Comparison of ENCODE assay signal across 8 cellular contexts in the genomic region with DNA sequence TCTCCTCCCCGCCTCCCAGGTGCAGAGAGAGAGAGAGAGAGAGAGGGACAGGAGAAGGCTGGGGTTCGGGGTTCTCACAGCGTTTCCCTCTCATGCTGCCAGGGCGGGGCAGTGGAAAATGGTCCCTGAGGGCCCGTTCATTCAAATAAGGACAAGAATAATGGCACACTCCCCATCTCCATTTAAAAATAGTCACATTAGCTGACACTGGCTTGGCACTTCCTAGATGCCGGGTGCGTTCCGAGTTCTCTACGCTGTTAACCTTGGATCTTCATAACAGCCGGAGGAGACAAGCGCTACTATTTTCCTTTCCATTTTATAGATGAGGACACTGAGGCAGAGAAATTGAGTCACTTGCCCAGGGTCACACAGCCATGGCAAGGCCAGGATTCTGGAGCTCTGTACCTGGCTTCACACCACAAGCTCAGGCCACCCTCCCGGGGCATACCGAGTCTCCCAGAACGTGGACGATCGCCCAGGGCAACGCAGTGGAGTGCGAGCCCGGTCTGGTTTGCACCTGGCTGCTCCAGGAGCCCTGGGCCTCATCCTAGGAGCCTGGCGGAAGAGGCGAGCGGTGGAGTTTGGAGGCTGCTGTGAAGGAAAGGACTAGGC. TPM values are rescaled to one million over a fixed set of nuclear protein-coding genes. Genes with fewer than 3 reads are reported as not detected.
A peak's percentile ranks its signal among the peaks of the same experiment; 100 is the strongest.
DNase-seq lines count a peak whose midpoint lies in the region; ATAC-seq and TF ChIP-seq lines count a peak whose summit lies in the region.

No MANE protein-coding gene starts in this region.

- H3K36me3 ChIP-seq in GM23338 (ENCODE audit: insufficient read depth) = no peaks in the 10 kb centered on the region
- no peaks in the 10 kb centered on the region for H3K36me3 ChIP-seq in left ventricle myocardium inferior
- no peaks in the 10 kb centered on the region for H3K36me3 ChIP-seq in smooth muscle cell (ENCODE audit: low read depth)

- H3K9me3 ChIP-seq in left ventricle myocardium inferior (replicated peaks) (no peaks in the 10 kb centered on the region), smooth muscle cell (replicated peaks; ENCODE audit: low read depth) (no peaks in the 10 kb centered on the region)

- H3K9ac ChIP-seq in smooth muscle cell (ENCODE audit: low read depth) = peak overlapping the region; percentile 35

- H3K4me2 ChIP-seq in GM23338 (peak overlapping the region; percentile 99), smooth muscle cell (peak overlapping the region; percentile 99)

- H3K27me3 ChIP-seq in GM23338 (ENCODE audit: insufficient read depth) (no peaks in the 10 kb centered on the region), left ventricle myocardium inferior (ENCODE audit: low read depth) (no peaks in the 10 kb centered on the region), smooth muscle cell (ENCODE audit: low read depth) (no peaks in the 10 kb centered on the region)

- peak overlapping the region; percentile 88 for H3K27ac Mint-ChIP-seq in GM23338
- peak overlapping the region; percentile 94 for H3K27ac Mint-ChIP-seq in activated B cell treated with CpG ODN at 0.5 μM for 24 hours

- H3K4me1 ChIP-seq in GM23338 (ENCODE audit: insufficient read depth) (peaks cover 29% of the 10 kb centered on the region), left ventricle myocardium inferior (peaks cover 53% of the 10 kb centered on the region), smooth muscle cell (ENCODE audit: low read depth) (peaks cover 17% of the 10 kb centered on the region)

- ATAC-seq in GM23338 = no peak
- no peak for ATAC-seq in activated B cell treated with CpG ODN at 0.5 μM for 24 hours (ENCODE audit: low read depth)
- no peak for ATAC-seq in HG03460 (IDR thresholded peaks at IDR 0.05; ENCODE audit: unreplicated experiment)

- H4K20me1 ChIP-seq in GM23338 (replicated peaks; ENCODE audit: insufficient read depth) (peaks cover 26% of the 10 kb centered on the region), smooth muscle cell (ENCODE audit: low read depth) (peaks cover 36% of the 10 kb centered on the region)

- H3K27me3 Mint-ChIP-seq in GM23338 (ENCODE audit: insufficient read depth, low read depth, poor library complexity) (peaks cover 28% of the 10 kb centered on the region), activated B cell treated with CpG ODN at 0.5 μM for 24 hours (no peaks in the 10 kb centered on the region)

- H3K36me3 Mint-ChIP-seq in GM23338 (ENCODE audit: low read depth) = peaks cover 18% of the 10 kb centered on the region
- H3K36me3 Mint-ChIP-seq in activated B cell treated with CpG ODN at 0.5 μM for 24 hours (ENCODE audit: low read depth) = peaks cover 20% of the 10 kb centered on the region

- H3F3A ChIP-seq in GM23338 (replicated peaks; ENCODE audit: low read depth) (peaks cover 6% of the 10 kb centered on the region; the same call in 1 of the 2 replicates), smooth muscle cell (ENCODE audit: low read depth) (no peaks in the 10 kb centered on the region)

- no peaks in the 10 kb centered on the region for H3K9me2 ChIP-seq in GM23338 (ENCODE audit: insufficient read depth)

- H3K4me3 Mint-ChIP-seq in GM23338 (peak overlapping the region; percentile 98), activated B cell treated with CpG ODN at 0.5 μM for 24 hours (peak overlapping the region; percentile 94)

- H3K79me2 ChIP-seq in GM23338 (replicated peaks; ENCODE audit: insufficient read depth) = peaks cover 44% of the 10 kb centered on the region
- peaks cover 28% of the 10 kb centered on the region for H3K79me2 ChIP-seq in smooth muscle cell (ENCODE audit: low read depth)

- DNase-seq in GM23338 (ENCODE audit: low spot score) (no peak), activated B cell treated with CpG ODN at 0.5 μM for 24 hours (no peak), left ventricle myocardium inferior (no peak), smooth muscle cell (lab: John Stamatoyannopoulos, UW; ENCODE audit: unreplicated experiment) (no peak), dedifferentiated amniotic fluid mesenchymal stem cell (ENCODE audit: extremely low spot score) (no peak), globus pallidus (ENCODE audit: low spot score) (no peak), DMS153 (lab: John Stamatoyannopoulos, UW) (no peak)

- H2AFZ ChIP-seq in GM23338 = peak overlapping the region; percentile 90
- peak overlapping the region; percentile 63 for H2AFZ ChIP-seq in smooth muscle cell (ENCODE audit: low read depth)

- H3K4me1 Mint-ChIP-seq in GM23338 (peaks cover 52% of the 10 kb centered on the region), activated B cell treated with CpG ODN at 0.5 μM for 24 hours (peaks cover 61% of the 10 kb centered on the region)

- intact Hi-C loops in activated B cell treated with CpG ODN at 0.5 μM for 24 hours (cut with micrococcal nuclease) = loop anchor here (1.0 to 5.0 kb wide), 12 partner anchors 12 to 664 kb away; a partner anchor contains a TSS
- intact Hi-C loops in left ventricle myocardium inferior (cut with micrococcal nuclease) = no loop called here

- CTCF ChIA-PET in activated B cell treated with CpG ODN at 0.5 μM for 24 hours (lab: Charles Lee) = interaction anchor here (0.8 to 3.0 kb wide), 9 partner anchors 14 to 505 kb away, joined by 3 to 24 read pairs (median 6); no protein-coding TSS in a partner anchor

- H3K27ac ChIP-seq in GM23338 (ENCODE audit: low read depth) = peak overlapping the region; percentile 95
- peak overlapping the region; percentile 91 for H3K27ac ChIP-seq in left ventricle myocardium inferior (replicated peaks)
- peak overlapping the region; percentile 7 for H3K27ac ChIP-seq in smooth muscle cell (ENCODE audit: low read depth)

- POLR2A ChIA-PET in activated B cell treated with CpG ODN at 0.5 μM for 24 hours (lab: Charles Lee) = interaction anchor here (0.6 to 16.3 kb wide), 14 partner anchors 8 to 697 kb away, joined by 3 to 377 read pairs (median 5); a partner anchor contains a TSS

- no peaks in the 10 kb centered on the region for H3K9me3 Mint-ChIP-seq in GM23338
- no peaks in the 10 kb centered on the region for H3K9me3 Mint-ChIP-seq in activated B cell treated with CpG ODN at 0.5 μM for 24 hours

- 50% methylated on average over 22 of the region's 22 CpGs for WGBS in smooth muscle cell (ENCODE audit: low lambda C conversion rate)

- H3K4me3 ChIP-seq in GM23338 = peak overlapping the region; percentile 98
- H3K4me3 ChIP-seq in left ventricle myocardium inferior = peak overlapping the region; percentile 86
- H3K4me3 ChIP-seq in smooth muscle cell = peak overlapping the region; percentile 92

- no peak for TF ChIP-seq CTCF in GM23338 (conservative IDR thresholded peaks at IDR 0.05; ENCODE audit: low read depth in 2 of 2)
- no peak for TF ChIP-seq CTCF in activated B cell treated with CpG ODN at 0.5 μM for 24 hours (IDR thresholded peaks at IDR 0.05)
- no peak for TF ChIP-seq CTCF in left ventricle myocardium inferior (IDR thresholded peaks at IDR 0.05; ENCODE audit: borderline replicate concordance)
- no peak for TF ChIP-seq CTCF in smooth muscle cell (IDR thresholded peaks at IDR 0.05; ENCODE audit: borderline replicate concordance, insufficient read depth, poor library complexity, severe bottlenecking)

TF ChIP-seq in GM23338, 12 proteins besides CTCF, POLR2A, EP300 and RAD21:
- TF ChIP-seq ZNF114 (CRISPR knock-in tag; IDR thresholded peaks at IDR 0.05) (no peak), POLR2AphosphoS5 (IDR thresholded peaks at IDR 0.05; ENCODE audit: low read depth) (no peak), CREB1 (CRISPR knock-in tag; IDR thresholded peaks at IDR 0.05; ENCODE audit: low read depth) (no peak), JUNB (IDR thresholded peaks at IDR 0.05; ENCODE audit: unreplicated experiment) (no peak), EZH2phosphoT487 (IDR thresholded peaks at IDR 0.05; ENCODE audit: unreplicated experiment) (no peak), ZNF331 (CRISPR knock-in tag; IDR thresholded peaks at IDR 0.05; ENCODE audit: low read depth) (no peak), STAT1 (IDR thresholded peaks at IDR 0.05; ENCODE audit: unreplicated experiment) (no peak), NANOG (IDR thresholded peaks at IDR 0.05; ENCODE audit: borderline replicate concordance) (no peak)
- TF ChIP-seq, protein P1, sequence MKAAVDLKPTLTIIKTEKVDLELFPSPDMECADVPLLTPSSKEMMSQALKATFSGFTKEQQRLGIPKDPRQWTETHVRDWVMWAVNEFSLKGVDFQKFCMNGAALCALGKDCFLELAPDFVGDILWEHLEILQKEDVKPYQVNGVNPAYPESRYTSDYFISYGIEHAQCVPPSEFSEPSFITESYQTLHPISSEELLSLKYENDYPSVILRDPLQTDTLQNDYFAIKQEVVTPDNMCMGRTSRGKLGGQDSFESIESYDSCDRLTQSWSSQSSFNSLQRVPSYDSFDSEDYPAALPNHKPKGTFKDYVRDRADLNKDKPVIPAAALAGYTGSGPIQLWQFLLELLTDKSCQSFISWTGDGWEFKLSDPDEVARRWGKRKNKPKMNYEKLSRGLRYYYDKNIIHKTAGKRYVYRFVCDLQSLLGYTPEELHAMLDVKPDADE (IDR thresholded peaks at IDR 0.05) = no peak
TF ChIP-seq in GM23338: peak in this region for 0.

RNA-seq across cellular contexts. Expression of a gene that starts 0.6 kb away (rescaled TPM):
- 142 and 150 TPM in 2 replicates for total RNA-seq in GM23338 (2014; rRNA removed; shearing (Covaris generic))
- polyA plus RNA-seq in GM23338 (2016; fragmentation: Nextera tagmentation; extraction: Ambion mirVana) (27.5 and 31.6 TPM in 2 replicates), smooth muscle cell (8.5 and 9.4 TPM in 2 replicates)
- total RNA-seq in activated B cell treated with CpG ODN at 0.5 μM for 24 hours (67.2 and 67.3 TPM in 2 replicates), left ventricle myocardium inferior (35.4 TPM), smooth muscle cell (11.7 and 13.9 TPM in 2 replicates)

Comparison
In these comparisons a context has a peak if more than half of its experiments do, and no peak if none do; other contexts are left out.
1. H3K27ac ChIP-seq: peak in every context shown above with its lines; median percentile 95 in GM23338; 91 in left ventricle myocardium inferior; 7 in smooth muscle cell.